ENCODE assay signal across 11 cellular contexts in the genomic region with DNA sequence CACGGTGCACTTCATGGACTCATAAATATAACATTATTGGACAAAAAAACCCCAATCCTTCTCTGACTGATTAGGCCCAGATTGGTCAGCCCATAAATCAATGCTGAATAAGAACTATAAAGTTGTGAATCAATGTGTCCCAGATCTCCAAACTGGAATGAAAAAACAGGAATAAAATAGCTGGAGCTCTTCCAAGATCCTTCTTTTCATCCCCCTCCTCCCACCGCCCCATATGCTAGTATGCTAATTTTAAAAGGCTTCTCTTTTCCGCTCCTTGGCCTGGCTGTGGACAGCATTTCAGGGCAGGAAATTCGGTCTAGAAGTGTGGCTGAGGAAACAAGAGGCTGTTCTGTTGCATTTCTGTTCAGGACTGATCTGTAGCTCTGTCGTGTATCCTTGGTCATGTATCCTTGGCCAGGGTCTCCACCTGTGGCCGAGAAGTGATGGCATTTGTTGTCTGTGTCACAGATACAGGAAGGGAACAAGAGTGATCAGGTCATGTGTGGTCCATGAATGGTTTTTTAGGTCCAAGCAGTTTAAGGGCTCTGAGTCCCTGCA.
DNase-seq lines count a peak whose midpoint lies in the region; ATAC-seq and TF ChIP-seq lines count a peak whose summit lies in the region.
"Had no signal": no experiment of that assay in that cellular context is flagged by ENCODE, and none has a peak within 500 bp of the region (broad histone marks: within the 10 kb centered on the region; RNA-seq: fewer than 3 reads in every experiment).

No MANE protein-coding gene starts in this region.

- peaks cover 18% of the 10 kb centered on the region for H3K9me3 Mint-ChIP-seq in endodermal cell

- H4K20me1 ChIP-seq in OCI-LY3 (ENCODE audit: insufficient read depth, low read length): peaks cover 3% of the 10 kb centered on the region

- H3K27me3 Mint-ChIP-seq in endodermal cell (ENCODE audit: insufficient read depth): peaks cover 8% of the 10 kb centered on the region

- WGBS in endodermal cell (ENCODE audit: insufficient coverage in 1 of 2, insufficient read length in 1 of 2), 2 experiments: 80 to 88% methylated on average over 4 to 6 of the region's 6 CpGs

- H3K4me2 ChIP-seq in OCI-LY3 (ENCODE audit: low read length): peak overlapping the region; percentile 78

- H3K79me2 ChIP-seq in OCI-LY3 (ENCODE audit: low read length): no peaks in the 10 kb centered on the region

- peak; percentile 57 for DNase-seq in DMS 273 (lab: John Stamatoyannopoulos, UW; ENCODE audit: unreplicated experiment)
- DNase-seq in DMS 273 treated with DMSO at 0.1 percent for 48 hours (lab: John Stamatoyannopoulos, UW): no peak
- peak; percentile 31 for DNase-seq in endodermal cell
- peak; percentile 16 for DNase-seq in pons (ENCODE audit: low spot score)
- no peak for DNase-seq in NCI-H1105 treated with DMSO at 0.1 percent for 48 hours (lab: John Stamatoyannopoulos, UW)
- DNase-seq in SKM-1 treated with dmso at 0.1 percent for 144 hours (lab: John Stamatoyannopoulos, UW; ENCODE audit: unreplicated experiment): no peak
- DNase-seq: MG63, NCI-H446 treated with DMSO at 0.1 percent for 48 hours had no signal

- ATAC-seq in GM18498 (IDR thresholded peaks at IDR 0.05; ENCODE audit: unreplicated experiment): no peak

- TF ChIP-seq CTCF in OCI-LY3 (IDR thresholded peaks at IDR 0.05; ENCODE audit: low read depth, low read length) (no peak), endodermal cell (conservative IDR thresholded peaks at IDR 0.05) (no peak)

- no peak overlapping the region for H2AFZ ChIP-seq in OCI-LY3 (ENCODE audit: low read depth, low read length)

- H3K27ac ChIP-seq in OCI-LY3 (ENCODE audit: low read length) (no peak overlapping the region), endodermal cell (ENCODE audit: low read depth, low read length) (no peak overlapping the region)
- H3K27ac ChIP-seq: 22Rv1 had no signal

- H3K27ac Mint-ChIP-seq in endodermal cell: no peak overlapping the region

- H3K27me3 ChIP-seq in OCI-LY3 (ENCODE audit: low read depth, low read length) (peaks cover 55% of the 10 kb centered on the region), endodermal cell (ENCODE audit: control insufficient read depth, insufficient read depth, low read length, poor library complexity, severe bottlenecking) (no peaks in the 10 kb centered on the region)
- H3K27me3 ChIP-seq: MG63 had no signal

- H3K36me3 Mint-ChIP-seq in endodermal cell (ENCODE audit: low read depth): no peaks in the 10 kb centered on the region

- H3K36me3 ChIP-seq in OCI-LY3 (replicated peaks; ENCODE audit: low read depth, low read length): peaks cover 2% of the 10 kb centered on the region
- no peaks in the 10 kb centered on the region for H3K36me3 ChIP-seq in endodermal cell (ENCODE audit: control insufficient read depth, insufficient read depth, low read length)
- H3K36me3 ChIP-seq: MG63 had no signal

- peak overlapping the region; percentile 61 for H3K4me3 ChIP-seq in OCI-LY3 (ENCODE audit: low read length)
- no peak overlapping the region for H3K4me3 ChIP-seq in endodermal cell (ENCODE audit: low read length)
- H3K4me3 ChIP-seq: MG63 had no signal

- no peak overlapping the region for H3K4me3 Mint-ChIP-seq in endodermal cell

- no peaks in the 10 kb centered on the region for H3K4me1 Mint-ChIP-seq in endodermal cell

- H3K9me3 ChIP-seq in OCI-LY3 (ENCODE audit: insufficient read depth, low read length) (peaks cover 8% of the 10 kb centered on the region), endodermal cell (ENCODE audit: control insufficient read depth, low read length) (peaks cover 10% of the 10 kb centered on the region)

- H3K4me1 ChIP-seq in OCI-LY3 (ENCODE audit: low read length): peaks cover 34% of the 10 kb centered on the region
- no peaks in the 10 kb centered on the region for H3K4me1 ChIP-seq in endodermal cell (ENCODE audit: control insufficient read depth, insufficient read depth, low read length)

- H3K9ac ChIP-seq in OCI-LY3 (ENCODE audit: low read length) (0 out of 2 replicates have a peak overlapping the region, but pooled peaks have one; percentile 9), endodermal cell (ENCODE audit: extremely low read depth, low read length, poor library complexity, severe bottlenecking) (no peak overlapping the region)

Comparison
In these comparisons a context has a peak if more than half of its experiments do, and no peak if none do; other contexts are left out.
1. DNase-seq: peak in DMS 273 (single experiment), endodermal cell (single experiment) and pons (single experiment); none in DMS 273 treated with DMSO at 0.1 percent for 48 hours (single experiment), NCI-H1105 treated with DMSO at 0.1 percent for 48 hours (single experiment) and SKM-1 treated with dmso at 0.1 percent for 144 hours (single experiment).